Comparison of ENCODE assay signal across 22 cellular contexts in the genomic region with DNA sequence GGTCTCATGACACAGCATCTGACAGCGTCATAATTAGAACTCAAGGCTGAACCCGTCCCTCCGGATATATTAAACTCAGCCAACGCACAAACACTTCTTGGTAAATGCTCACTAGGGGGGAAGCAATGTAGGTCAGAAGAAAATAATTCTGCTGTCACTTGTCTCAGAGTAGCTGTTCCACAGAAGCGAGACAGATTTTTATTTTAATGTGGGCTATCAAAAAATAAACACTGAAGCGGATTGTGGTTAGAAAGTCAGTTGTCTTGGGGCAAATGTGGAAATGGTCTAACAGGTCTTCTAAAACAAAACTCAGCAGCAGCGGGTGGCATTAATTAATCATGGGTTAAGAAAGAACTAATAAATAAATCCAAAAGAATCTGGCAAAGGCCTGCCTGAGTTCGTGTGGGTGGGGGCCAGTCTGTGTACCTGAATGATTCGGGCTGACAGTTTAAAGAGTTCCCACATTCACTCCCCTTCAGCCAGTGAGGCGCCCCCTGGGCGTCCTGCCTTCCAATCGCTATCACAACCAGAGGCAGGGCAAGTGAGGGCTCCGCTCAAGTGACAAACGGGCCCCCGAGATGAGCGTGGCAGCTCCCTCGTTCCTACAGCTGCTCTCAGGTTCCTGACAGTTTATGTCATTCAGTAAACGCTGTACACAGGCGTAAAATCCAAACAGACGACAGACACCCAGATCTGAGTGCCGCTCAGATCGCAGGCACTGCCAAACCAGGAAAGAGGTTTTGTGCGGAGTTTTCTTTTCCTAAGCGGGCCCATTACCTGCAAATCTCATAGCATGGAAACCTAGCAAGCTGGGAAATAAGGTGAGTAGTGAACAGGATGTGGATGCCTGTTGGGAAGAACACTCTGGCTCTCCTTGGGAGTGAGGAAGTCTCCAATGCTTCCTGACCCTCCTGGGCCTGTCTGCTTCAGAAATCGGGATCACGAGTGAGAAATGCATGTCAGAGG. TPM values are rescaled to one million over a fixed set of nuclear protein-coding genes. Genes with fewer than 3 reads are reported as not detected.
DNase-seq lines count a peak whose midpoint lies in the region; ATAC-seq and TF ChIP-seq lines count a peak whose summit lies in the region.
"Had no signal": no experiment of that assay in that cellular context is flagged by ENCODE, and none has a peak within 500 bp of the region (broad histone marks: within the 10 kb centered on the region; RNA-seq: fewer than 3 reads in every experiment).

No MANE protein-coding gene starts in this region.

- H3K4me3 Mint-ChIP-seq in endothelial cell (ENCODE audit: unreplicated experiment) (no peak overlapping the region), nephron progenitor cell (peak overlapping the region; percentile 25)
- H3K4me3 Mint-ChIP-seq: activated CD4-positive, alpha-beta T cell treated with anti-CD3 and anti-CD28 coated beads, Interleukin-2, amount 10 ng/mL, durations not matched to agents 7 days and 5 days; B cell had no signal

- H3K9ac ChIP-seq in skeletal muscle tissue (ENCODE audit: low read depth in 1 of 3, low read length in 3 of 3): peak overlapping the region in 1 of 3 donors; percentile 63

- H3K27me3 ChIP-seq in skeletal muscle tissue (ENCODE audit: control insufficient read depth in 3 of 3, insufficient read depth in 3 of 3, low read length in 3 of 3): no peaks in the 10 kb centered on the region

- peak overlapping the region; percentile 33 for H3K27ac ChIP-seq in skeletal muscle tissue (ENCODE audit: low read depth, low read length)
- H3K27ac ChIP-seq: 22Rv1 had no signal

- TF ChIP-seq CTCF in endothelial cell (IDR thresholded peaks at IDR 0.05; ENCODE audit: unreplicated experiment) (no peak), nephron progenitor cell (IDR thresholded peaks at IDR 0.05) (no peak)

- peaks cover 6% of the 10 kb centered on the region for H3K4me1 Mint-ChIP-seq in endothelial cell (ENCODE audit: unreplicated experiment)
- peaks cover 15% of the 10 kb centered on the region for H3K4me1 Mint-ChIP-seq in nephron progenitor cell
- H3K4me1 Mint-ChIP-seq: activated CD4-positive, alpha-beta T cell treated with anti-CD3 and anti-CD28 coated beads, Interleukin-2, amount 10 ng/mL, durations not matched to agents 7 days and 5 days; B cell had no signal

- H3K36me3 Mint-ChIP-seq in endothelial cell (ENCODE audit: low read depth, unreplicated experiment) (no peaks in the 10 kb centered on the region), nephron progenitor cell (ENCODE audit: low read depth) (no peaks in the 10 kb centered on the region)

- no peak overlapping the region for H3K27ac Mint-ChIP-seq in endothelial cell (ENCODE audit: unreplicated experiment)
- H3K27ac Mint-ChIP-seq in nephron progenitor cell: no peak overlapping the region
- H3K27ac Mint-ChIP-seq: activated CD4-positive, alpha-beta T cell treated with anti-CD3 and anti-CD28 coated beads, Interleukin-2, amount 10 ng/mL, durations not matched to agents 7 days and 5 days; B cell had no signal

- peaks cover 49 to 60% (median 56%) of the 10 kb centered on the region in 3 donors for H3K4me1 ChIP-seq in skeletal muscle tissue (ENCODE audit: control insufficient read depth in 3 of 3, insufficient read depth in 3 of 3, low read length in 3 of 3)

- H3K27me3 Mint-ChIP-seq in endothelial cell (ENCODE audit: unreplicated experiment): peaks cover 3% of the 10 kb centered on the region
- H3K27me3 Mint-ChIP-seq in nephron progenitor cell (ENCODE audit: low read depth, poor library complexity): peaks cover 17% of the 10 kb centered on the region

- no peaks in the 10 kb centered on the region for H3K9me3 ChIP-seq in skeletal muscle tissue (ENCODE audit: control insufficient read depth in 3 of 3, low read length in 3 of 3)

- H3K4me3 ChIP-seq in skeletal muscle tissue (ENCODE audit: low read length in 3 of 3): no peak overlapping the region
- H3K4me3 ChIP-seq: GM12878 had no signal

- ATAC-seq in HG03457 (IDR thresholded peaks at IDR 0.05; ENCODE audit: unreplicated experiment) (no peak), GM18873 (IDR thresholded peaks at IDR 0.05; ENCODE audit: low FRiP score, unreplicated experiment) (no peak)
- ATAC-seq: GM12878 had no signal

- H3K9me3 Mint-ChIP-seq in endothelial cell (ENCODE audit: unreplicated experiment): no peaks in the 10 kb centered on the region
- no peaks in the 10 kb centered on the region for H3K9me3 Mint-ChIP-seq in nephron progenitor cell
- H3K9me3 Mint-ChIP-seq: activated CD4-positive, alpha-beta T cell treated with anti-CD3 and anti-CD28 coated beads, Interleukin-2, amount 10 ng/mL, durations not matched to agents 7 days and 5 days had no signal

- peaks cover 64 to 79% (median 64%) of the 10 kb centered on the region in 3 donors for H3K36me3 ChIP-seq in skeletal muscle tissue (ENCODE audit: control insufficient read depth in 3 of 3, insufficient read depth in 3 of 3, low read length in 3 of 3)

- DNase-seq in DMS53 (lab: John Stamatoyannopoulos, UW) (peak; percentile 40), DMS53 treated with DMSO at 0.1 percent for 48 hours (lab: John Stamatoyannopoulos, UW; ENCODE audit: unreplicated experiment) (no peak), endothelial cell (ENCODE audit: low spot score) (peak; percentile 8), nephron progenitor cell (peak; percentile 48), NCI-H187 (lab: John Stamatoyannopoulos, UW) (no peak)
- DNase-seq: activated CD4-positive, alpha-beta T cell treated with anti-CD3 and anti-CD28 coated beads, Interleukin-2, amount 10 ng/mL, durations not matched to agents 7 days and 5 days; Calu3; GDM1; left cardiac atrium; NCI-H1436; NK-92 treated with Interleukin-12 subunit alpha and Interleukin-12 subunit beta, amount 100 ng/mL, for 24 hours; occipital lobe; stimulated activated CD4-positive, alpha-beta T cell treated with anti-CD3 and anti-CD28 coated beads, Interleukin-4, amount 100 ng/mL, for 4 hours had no signal

RNA-seq across cellular contexts. Expression of a gene that starts 52.9 kb away (rescaled TPM):
- total RNA-seq in endothelial cell (ENCODE audit: unreplicated experiment): not detected
- 27.1 TPM for total RNA-seq in skeletal muscle tissue
- total RNA-seq: activated CD4-positive, alpha-beta T cell treated with anti-CD3 and anti-CD28 coated beads, Interleukin-2, amount 10 ng/mL, durations not matched to agents 7 days and 5 days; B cell; Calu3; GM12878; mucosa of gallbladder; RPMI7951 had no signal

RNA-seq across cellular contexts. Expression of a gene that starts 58.1 kb away (rescaled TPM):
- total RNA-seq in endothelial cell (ENCODE audit: unreplicated experiment) (not detected), skeletal muscle tissue (under 0.01 TPM)
- total RNA-seq: activated CD4-positive, alpha-beta T cell treated with anti-CD3 and anti-CD28 coated beads, Interleukin-2, amount 10 ng/mL, durations not matched to agents 7 days and 5 days; B cell; cerebellum; left cardiac atrium; RPMI7951 had no signal

Comparison
In these comparisons a context has a peak if more than half of its experiments do, and no peak if none do; other contexts are left out.
1. DNase-seq: peak in DMS53 (single experiment), endothelial cell (single experiment) and nephron progenitor cell (single experiment); none in DMS53 treated with DMSO at 0.1 percent for 48 hours (single experiment) and NCI-H187 (0 of 2).
2. RNA of a gene that starts 52.9 kb away (total RNA-seq): 27.1 TPM in skeletal muscle tissue (single experiment); not detected in endothelial cell (single experiment); every median in the first group is over 10 times any median in the second.